Comparison of ENCODE assay signal across 11 cellular contexts in genomic region chr16:1430759-1431496, GRCh38. TPM values are rescaled to one million over a fixed set of nuclear protein-coding genes. Genes with fewer than 3 reads are reported as not detected.
DNase-seq lines count a peak whose midpoint lies in the region; TF ChIP-seq lines count a peak whose summit lies in the region.
"Had no signal": no experiment of that assay in that cellular context is flagged by ENCODE, and none has a peak within 500 bp of the region (broad histone marks: within the 10 kb centered on the region; RNA-seq: fewer than 3 reads in every experiment).

Gene PERCC1, plus strand, starts transcription at chr16:1431078. Its CDS starts 1,516 bp downstream, at chr16:1432594.

- no peaks in the 10 kb centered on the region for H3K27me3 ChIP-seq in adipocyte (replicated peaks; ENCODE audit: control insufficient read depth, insufficient read depth, low read length)
- H3K27me3 ChIP-seq in testis = no peaks in the 10 kb centered on the region

- peak within 1 kb of the TSS; percentile 56 for H3K4me3 Mint-ChIP-seq in progenitor cell of endocrine pancreas (ENCODE audit: low read depth)

- TF ChIP-seq POLR2A in testis (IDR thresholded peaks at IDR 0.05) = no peak

- H3K4me1 ChIP-seq in adipocyte (ENCODE audit: control insufficient read depth, insufficient read depth, low read length) (no peaks in the 10 kb centered on the region), testis (peaks cover 12% of the 10 kb centered on the region)

- H3K9me3 Mint-ChIP-seq in progenitor cell of endocrine pancreas (ENCODE audit: low read depth) = no peaks in the 10 kb centered on the region

- 61 to 74% methylated on average over 12 to 34 of the region's 35 CpGs for WGBS in testis, 2 donors

- H3K27ac Mint-ChIP-seq in progenitor cell of endocrine pancreas = peak within 1 kb of the TSS; percentile 73

- H3K4me3 ChIP-seq in adipocyte (ENCODE audit: low read length) (no peak within 1 kb of the TSS), coronary artery (no peak within 1 kb of the TSS), testis (no peak within 1 kb of the TSS)

- no peaks in the 10 kb centered on the region for H3K36me3 Mint-ChIP-seq in progenitor cell of endocrine pancreas (ENCODE audit: insufficient read depth)

- H3K9me3 ChIP-seq in adipocyte (ENCODE audit: control insufficient read depth, low read length) (no peaks in the 10 kb centered on the region), testis (no peaks in the 10 kb centered on the region)

- H3K27me3 Mint-ChIP-seq in progenitor cell of endocrine pancreas = no peaks in the 10 kb centered on the region

- intact Hi-C loops in testis (cut with DNase I; ENCODE audit: low total_unique reads) = no loop called here

- H3K4me1 Mint-ChIP-seq in progenitor cell of endocrine pancreas (ENCODE audit: low read depth) = peaks cover 22% of the 10 kb centered on the region

- no peaks in the 10 kb centered on the region for H3K36me3 ChIP-seq in adipocyte (ENCODE audit: control insufficient read depth, insufficient read depth, low read length, severe bottlenecking)
- H3K36me3 ChIP-seq in testis (ENCODE audit: low read depth, missing control alignments) = no peaks in the 10 kb centered on the region

- H3K27ac ChIP-seq in coronary artery (no peak within 1 kb of the TSS), testis (no peak within 1 kb of the TSS)

- H3K9ac ChIP-seq in adipocyte (ENCODE audit: low read length) = no peak within 1 kb of the TSS

- TF ChIP-seq CTCF in progenitor cell of endocrine pancreas (IDR thresholded peaks at IDR 0.05; ENCODE audit: unreplicated experiment) = peak; percentile 55
- no peak for TF ChIP-seq CTCF in coronary artery (IDR thresholded peaks at IDR 0.05)
- TF ChIP-seq CTCF in testis (IDR thresholded peaks at IDR 0.05) = no peak

- peak; percentile 47 for DNase-seq in NCI-H510A treated with DMSO at 0.1 percent for 48 hours (lab: John Stamatoyannopoulos, UW)
- no peak for DNase-seq in NCI-H510A (lab: John Stamatoyannopoulos, UW)
- peak; percentile 36 for DNase-seq in NCI-H2029 treated with DMSO at 0.1 percent for 48 hours (lab: John Stamatoyannopoulos, UW)
- DNase-seq in adipocyte (ENCODE audit: low read depth) = peak; percentile 50
- DNase-seq in progenitor cell of endocrine pancreas (ENCODE audit: low spot score, unreplicated experiment) = peak; percentile 73
- no peak for DNase-seq in coronary artery (ENCODE audit: low spot score)
- DNase-seq in kidney tubule cell (ENCODE audit: low spot score) = no peak
- no peak for DNase-seq in testis
- DNase-seq: activated effector memory CD4-positive, alpha-beta T cell treated with anti-CD3 and anti-CD28 coated beads, Interleukin-2, amount 50 U/mL, for 16 hours had no signal

RNA-seq across cellular contexts. Expression of gene PERCC1, which starts in this region (rescaled TPM):
- 7.1 and 7.6 TPM in 2 replicates for total RNA-seq in progenitor cell of endocrine pancreas
- under 1 TPM; 0.31 to 0.71 TPM for total RNA-seq in testis
- not detected for polyA plus RNA-seq in testis (ENCODE audit: insufficient read depth, low read depth, low replicate concordance)
- total RNA-seq: urinary bladder had no signal
- polyA plus RNA-seq: AG04450, urinary bladder had no signal

Comparison
In these comparisons a context has a peak if more than half of its experiments do, and no peak if none do; other contexts are left out.
1. DNase-seq: peak in NCI-H510A treated with DMSO at 0.1 percent for 48 hours (single experiment), NCI-H2029 treated with DMSO at 0.1 percent for 48 hours (single experiment), adipocyte (single experiment) and progenitor cell of endocrine pancreas (single experiment); none in NCI-H510A (single experiment), coronary artery (single experiment), kidney tubule cell (single experiment) and testis (single experiment).